ENCODE assay signal across 14 cellular contexts in the genomic region with DNA sequence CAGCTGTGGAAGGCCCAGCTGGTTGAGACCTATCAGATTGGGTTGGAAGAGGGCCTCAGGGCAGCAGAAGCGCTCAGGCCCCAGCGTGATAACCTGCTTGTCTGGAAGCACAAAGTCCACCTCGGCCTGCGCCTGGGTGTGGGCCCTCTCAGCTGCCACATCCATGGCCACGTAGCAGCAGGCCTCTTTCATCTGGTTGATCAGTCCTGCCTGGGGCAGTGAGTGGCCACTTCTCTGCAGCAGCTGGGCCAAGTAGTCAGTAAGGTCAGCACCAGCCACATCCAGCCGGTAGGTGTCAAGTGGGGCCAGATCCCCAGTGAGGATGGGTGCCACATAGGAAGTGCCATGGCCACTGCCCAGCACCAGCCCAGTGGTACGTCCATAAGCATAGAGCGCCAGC. TPM values are rescaled to one million over a fixed set of nuclear protein-coding genes. Genes with fewer than 3 reads are reported as not detected.
"Had no signal": no experiment of that assay in that cellular context is flagged by ENCODE, and none has a peak within 500 bp of the region (broad histone marks: within the 10 kb centered on the region; RNA-seq: fewer than 3 reads in every experiment).

No MANE protein-coding gene starts in this region.

- ATAC-seq: right cardiac atrium, upper lobe of right lung had no signal

- H3K4me2 ChIP-seq: smooth muscle cell had no signal

- H3K27ac ChIP-seq: prostate gland, upper lobe of right lung had no signal

- H3K9me3 ChIP-seq: prostate gland, upper lobe of right lung had no signal

- DNase-seq: activated CD8-positive, alpha-beta memory T cell treated with anti-CD3 and anti-CD28 coated beads for 24 hours; activated naive CD4-positive, alpha-beta T cell; activated naive CD8-positive, alpha-beta T cell treated with anti-CD3 and anti-CD28 coated beads, Interleukin-2, amount 10 ng/mL, durations not matched to agents 7 days and 5 days; cerebellar nuclear complex; dermis blood vessel endothelial cell; effector memory CD8-positive, alpha-beta T cell; immature natural killer cell; natural killer cell; upper lobe of right lung had no signal

- H3K36me3 ChIP-seq: prostate gland, upper lobe of right lung had no signal

- H3K4me3 ChIP-seq: prostate gland, smooth muscle cell, upper lobe of right lung had no signal

- H3K4me1 ChIP-seq: prostate gland had no signal

RNA-seq across cellular contexts. Expression of gene CAMKV, which starts 3.9 kb away (rescaled TPM):
- total RNA-seq: activated naive CD8-positive, alpha-beta T cell treated with anti-CD3 and anti-CD28 coated beads, Interleukin-2, amount 10 ng/mL, durations not matched to agents 7 days and 5 days; dermis blood vessel endothelial cell; mononuclear cell; natural killer cell; omental fat pad; right cardiac atrium; smooth muscle cell; upper lobe of right lung had no signal
- polyA plus RNA-seq: immature natural killer cell, right cardiac atrium, smooth muscle cell had no signal
